21 cellular contexts compared by ENCODE assay signal in the genomic region with DNA sequence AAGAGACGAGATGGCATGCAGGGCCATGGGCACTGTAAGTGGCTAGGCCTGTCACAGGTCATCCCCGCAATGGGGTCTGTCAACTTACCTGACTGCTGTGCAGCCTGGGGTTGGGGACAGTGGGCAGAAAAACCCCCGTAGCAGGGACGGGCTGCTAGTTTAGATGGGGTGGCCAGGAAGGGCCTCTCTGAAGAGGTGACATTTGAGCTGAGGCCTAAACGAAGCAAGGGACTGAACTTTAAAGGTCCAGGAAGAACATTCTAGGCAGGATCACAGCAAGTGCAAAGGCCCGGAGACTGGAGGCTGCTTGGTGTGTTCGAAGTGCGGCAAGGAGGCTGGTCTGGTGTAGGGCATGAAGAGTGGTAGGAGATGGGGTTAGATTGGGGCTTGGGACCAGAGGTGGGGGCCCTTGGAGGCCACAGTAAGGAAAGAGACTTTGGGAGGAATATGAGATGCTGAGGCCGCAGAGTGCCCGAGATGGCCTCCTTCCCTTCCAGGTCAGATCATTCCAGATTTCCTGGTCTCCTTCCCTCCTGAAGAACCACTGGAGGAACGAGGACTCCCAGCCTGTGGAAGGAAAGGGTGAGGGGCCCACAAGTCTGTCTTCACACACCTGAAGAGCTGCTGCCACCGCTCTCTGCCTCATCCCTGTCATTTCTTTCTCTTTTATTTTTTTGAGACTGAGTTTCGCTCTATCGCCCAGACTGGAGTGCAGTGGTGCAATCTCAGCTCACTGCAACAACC. TPM values are rescaled to one million over a fixed set of nuclear protein-coding genes. Genes with fewer than 3 reads are reported as not detected.
DNase-seq lines count a peak whose midpoint lies in the region; ATAC-seq and TF ChIP-seq lines count a peak whose summit lies in the region.
"Had no signal": no experiment of that assay in that cellular context is flagged by ENCODE, and none has a peak within 500 bp of the region (broad histone marks: within the 10 kb centered on the region; RNA-seq: fewer than 3 reads in every experiment).

No MANE protein-coding gene starts in this region.

- no peaks in the 10 kb centered on the region for H3K4me1 Mint-ChIP-seq in CD4-positive, alpha-beta T cell (ENCODE audit: low read depth)
- H3K4me1 Mint-ChIP-seq: CD4-positive, CD25-positive, alpha-beta regulatory T cell; GM23338 had no signal

- ATAC-seq in Right ventricle myocardium inferior (no peak), omental fat pad (ENCODE audit: low FRiP score) (no peak)
- ATAC-seq in CD4-positive, alpha-beta T cell (ENCODE audit: poor library complexity): no peak
- ATAC-seq: GM23338, HepG2 had no signal

- no peaks in the 10 kb centered on the region for H3K9me3 ChIP-seq in right atrium auricular region
- no peaks in the 10 kb centered on the region for H3K9me3 ChIP-seq in CD4-positive, alpha-beta T cell (ENCODE audit: control insufficient read depth, low read length)
- H3K9me3 ChIP-seq: SJCRH30 had no signal

- CTCF ChIA-PET in CD4-positive, alpha-beta T cell (lab: Charles Lee): no interaction called here

- H3K4me3 Mint-ChIP-seq in CD4-positive, alpha-beta T cell: no peak overlapping the region
- H3K4me3 Mint-ChIP-seq: CD4-positive, CD25-positive, alpha-beta regulatory T cell; GM23338 had no signal

- H3K36me3 Mint-ChIP-seq in CD4-positive, alpha-beta T cell (ENCODE audit: low read depth): no peaks in the 10 kb centered on the region
- H3K36me3 Mint-ChIP-seq: CD4-positive, CD25-positive, alpha-beta regulatory T cell had no signal

- H3K27ac Mint-ChIP-seq in CD4-positive, alpha-beta T cell: no peak overlapping the region
- H3K27ac Mint-ChIP-seq: CD4-positive, CD25-positive, alpha-beta regulatory T cell; GM23338 had no signal

- no peaks in the 10 kb centered on the region for H3K9me3 Mint-ChIP-seq in CD4-positive, alpha-beta T cell
- H3K9me3 Mint-ChIP-seq: GM23338 had no signal

- no peak overlapping the region for H3K27ac ChIP-seq in right atrium auricular region
- no peak overlapping the region for H3K27ac ChIP-seq in coronary artery
- H3K27ac ChIP-seq in CD4-positive, alpha-beta T cell (ENCODE audit: low read depth, low read length): no peak overlapping the region
- H3K27ac ChIP-seq: SJCRH30 had no signal

- TF ChIP-seq CTCF in right atrium auricular region (IDR thresholded peaks at IDR 0.05) (no peak), coronary artery (IDR thresholded peaks at IDR 0.05) (no peak), omental fat pad (IDR thresholded peaks at IDR 0.05) (no peak)
- TF ChIP-seq CTCF in CD4-positive, alpha-beta T cell (IDR thresholded peaks at IDR 0.05): no peak

- H3K4me1 ChIP-seq in right atrium auricular region: peaks cover 0 to 9% of the 10 kb centered on the region in 2 donors

- H3K4me3 ChIP-seq in right atrium auricular region (no peak overlapping the region), coronary artery (no peak overlapping the region)
- H3K4me3 ChIP-seq: GM23338, SJCRH30 had no signal

- H3K36me3 ChIP-seq in right atrium auricular region: no peaks in the 10 kb centered on the region
- H3K36me3 ChIP-seq: SJCRH30 had no signal

- H3K27me3 ChIP-seq in right atrium auricular region: no peaks in the 10 kb centered on the region
- H3K27me3 ChIP-seq in CD4-positive, alpha-beta T cell (ENCODE audit: control insufficient read depth, insufficient read depth, low read length): no peaks in the 10 kb centered on the region
- H3K27me3 ChIP-seq: SJCRH30 had no signal

- H3K27me3 Mint-ChIP-seq in CD4-positive, alpha-beta T cell: peaks cover 19% of the 10 kb centered on the region

- peak; percentile 52 for DNase-seq in right atrium auricular region (ENCODE audit: low spot score)
- DNase-seq in Right ventricle myocardium inferior (ENCODE audit: missing footprints): no peak
- DNase-seq in coronary artery (ENCODE audit: low spot score): peak; percentile 49
- peak; percentile 4 for DNase-seq in omental fat pad (ENCODE audit: low spot score)
- DNase-seq in foreskin melanocyte: no peak
- no peak for DNase-seq in SIG-M5 (lab: John Stamatoyannopoulos, UW)
- no peak for DNase-seq in CD4-positive, alpha-beta T cell
- DNase-seq: ACHN; AML-193; Calu3; CD4-positive, CD25-positive, alpha-beta regulatory T cell; DMS79; KG1; NCI-H1417 treated with DMSO at 0.1 percent for 48 hours; NCI-H1930; NCI-H2171; NCI-H446; NK-92 treated with Interleukin-12 subunit alpha and Interleukin-12 subunit beta, amount 100 ng/mL, for 24 hours; SJCRH30 had no signal

- intact Hi-C loops in Right ventricle myocardium inferior (cut with DNase I): no loop called here
- intact Hi-C loops in CD4-positive, alpha-beta T cell (cut with DNase I, micrococcal nuclease): no loop called here

- POLR2A ChIA-PET in CD4-positive, alpha-beta T cell (lab: Charles Lee): no interaction called here

RNA-seq across cellular contexts. Expression of gene SH3PXD2B, which starts 37.9 kb away (rescaled TPM):
- total RNA-seq in right atrium auricular region (10 to 100 TPM in 1 of 2 donors, 1 to 10 TPM in 1; 7.2 to 13.9 TPM), Right ventricle myocardium inferior (5.4 TPM), omental fat pad (10 to 100 TPM; 29.3 to 47.1 (median 44.3) TPM)
- total RNA-seq in CD4-positive, alpha-beta T cell: under 1 TPM; 0.60 to 0.95 TPM

Comparison
In these comparisons a context has a peak if more than half of its experiments do, and no peak if none do; other contexts are left out.
1. DNase-seq: peak in right atrium auricular region (single experiment), coronary artery (single experiment) and omental fat pad (single experiment); none in Right ventricle myocardium inferior (single experiment), foreskin melanocyte (single experiment), SIG-M5 (single experiment) and CD4-positive, alpha-beta T cell (0 of 10).